In the genomic region with DNA sequence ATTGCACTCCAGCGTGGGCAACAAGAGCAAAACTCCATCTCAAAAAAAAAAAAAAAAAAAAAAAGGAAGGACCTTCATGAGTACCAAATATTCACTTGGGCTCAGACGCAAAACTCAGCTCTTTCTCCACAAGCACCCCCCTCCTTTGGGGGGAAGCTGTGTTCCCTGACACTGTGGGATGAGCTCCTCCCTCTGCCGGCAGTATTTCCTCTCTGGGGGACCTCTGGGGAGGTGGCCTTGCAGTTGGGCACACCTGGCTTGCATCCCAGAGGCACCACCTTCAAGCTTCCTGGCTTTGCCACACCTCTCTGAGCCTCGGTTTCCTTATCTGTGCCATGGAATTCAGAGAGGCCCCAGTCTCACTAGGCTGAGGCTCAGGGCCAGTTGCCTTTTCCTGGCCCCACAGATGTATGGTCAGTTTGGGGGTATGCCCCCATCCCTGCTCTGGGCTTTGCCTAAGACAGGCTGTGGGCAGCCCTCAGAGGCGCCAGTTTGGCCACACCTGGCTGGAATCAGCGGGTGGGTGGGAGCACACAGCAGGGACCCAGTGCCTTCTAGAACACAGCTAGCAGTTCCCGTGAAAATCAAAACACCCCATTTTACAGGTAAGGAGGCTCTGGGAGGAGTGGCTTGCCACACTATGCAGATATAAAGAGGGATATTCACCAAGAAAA, we compare ENCODE assay signal across 10 cellular contexts.
DNase-seq lines count a peak whose midpoint lies in the region; ATAC-seq and TF ChIP-seq lines count a peak whose summit lies in the region.
"Had no signal": no experiment of that assay in that cellular context is flagged by ENCODE, and none has a peak within 500 bp of the region (broad histone marks: within the 10 kb centered on the region; RNA-seq: fewer than 3 reads in every experiment).

No MANE protein-coding gene starts in this region.

- POLR2A ChIA-PET in CD4-positive, alpha-beta memory T cell (lab: Charles Lee; ENCODE audit: partially characterized antibody) = interaction anchor here (1.1 kb wide), 1 partner anchor 15 kb away, joined by 3 read pairs; no protein-coding TSS in a partner anchor
- POLR2A ChIA-PET in WTC11 (lab: Charles Lee) = interaction anchor here (0.7 to 1.8 kb wide), 7 partner anchors 15 to 261 kb away, joined by 3 to 8 read pairs (median 4); a partner anchor contains a TSS

- no peak for TF ChIP-seq POLR2A in gastrocnemius medialis (IDR thresholded peaks at IDR 0.05)

- H3K4me1 ChIP-seq in CD4-positive, alpha-beta memory T cell (ENCODE audit: insufficient read depth, low read length) = peaks cover 7% of the 10 kb centered on the region
- peaks cover 14 to 19% of the 10 kb centered on the region in 2 donors for H3K4me1 ChIP-seq in gastrocnemius medialis

- ATAC-seq in WTC11 (no peak), gastrocnemius medialis (peak in 1 of 2 donors; percentile 42)

- peaks cover 0 to 5% of the 10 kb centered on the region in 2 donors for H3K36me3 Mint-ChIP-seq in CD4-positive, alpha-beta memory T cell
- peaks cover 5% of the 10 kb centered on the region; the same call in 1 of the 2 replicates for H3K36me3 Mint-ChIP-seq in WTC11
- H3K36me3 Mint-ChIP-seq in immature natural killer cell = peaks cover 0 to 5% (median 0%) of the 10 kb centered on the region in 3 donors

- H3K27me3 ChIP-seq in CD4-positive, alpha-beta memory T cell (ENCODE audit: insufficient read depth, low read length) = no peaks in the 10 kb centered on the region
- H3K27me3 ChIP-seq in gastrocnemius medialis = peaks cover 3 to 10% (median 8%) of the 10 kb centered on the region in 3 donors

- H3K4me1 Mint-ChIP-seq in CD4-positive, alpha-beta memory T cell = peaks cover 0 to 13% (median 6%) of the 10 kb centered on the region in 4 donors
- H3K4me1 Mint-ChIP-seq in WTC11 (peaks cover 43% of the 10 kb centered on the region), immature natural killer cell (peaks cover 12 to 15% of the 10 kb centered on the region in 2 donors)

- H3K9me3 Mint-ChIP-seq in CD4-positive, alpha-beta memory T cell = peaks cover 0 to 10% (median 6%) of the 10 kb centered on the region in 8 donors
- H3K9me3 Mint-ChIP-seq in WTC11 = peaks cover 9% of the 10 kb centered on the region
- peaks cover 0 to 6% (median 2%) of the 10 kb centered on the region in 6 donors for H3K9me3 Mint-ChIP-seq in immature natural killer cell

- CTCF ChIA-PET in CD4-positive, alpha-beta memory T cell (lab: Charles Lee; ENCODE audit: partially characterized antibody) = interaction anchor here (0.7 to 1.4 kb wide), 4 partner anchors 16 to 177 kb away, joined by 3 read pairs; no protein-coding TSS in a partner anchor
- CTCF ChIA-PET in WTC11 (lab: Charles Lee) = interaction anchor here (0.6 to 3.0 kb wide), 22 partner anchors 10 to 1060 kb away, joined by 3 to 27 read pairs (median 4); a partner anchor contains a TSS

- in situ Hi-C loops in gastrocnemius medialis (cut with MboI; ENCODE audit: low sequenced_read_pairs in 4 of 4) = no loop called here

- no peaks in the 10 kb centered on the region for H3K36me3 ChIP-seq in CD4-positive, alpha-beta memory T cell (ENCODE audit: insufficient read depth, low read length)
- H3K36me3 ChIP-seq in gastrocnemius medialis = no peaks in the 10 kb centered on the region

- H3K27ac Mint-ChIP-seq in CD4-positive, alpha-beta memory T cell = peak overlapping the region in 2 of 7 donors; percentile 27 to 29
- H3K27ac Mint-ChIP-seq in WTC11 = peak overlapping the region; percentile 100
- H3K27ac Mint-ChIP-seq in immature natural killer cell = no peak overlapping the region

- H3K27me3 Mint-ChIP-seq in CD4-positive, alpha-beta memory T cell = peaks cover 0 to 7% of the 10 kb centered on the region in 2 donors
- H3K27me3 Mint-ChIP-seq in WTC11 (ENCODE audit: low read depth) (0 out of 2 replicates have a peak, but pooled peaks cover 3% of the 10 kb centered on the region), immature natural killer cell (ENCODE audit: low read depth in 3 of 3) (peaks cover 3 to 10% (median 9%) of the 10 kb centered on the region in 3 donors)

- TF ChIP-seq CTCF in WTC11 (IDR thresholded peaks at IDR 0.05) (no peak), gastrocnemius medialis (IDR thresholded peaks at IDR 0.05 in 4 of 5, conservative IDR thresholded peaks at IDR 0.05 in 1 of 5) (no peak)

- peak overlapping the region in 6 of 8 donors; percentile 4 to 96 (median 57) for H3K4me3 Mint-ChIP-seq in CD4-positive, alpha-beta memory T cell
- H3K4me3 Mint-ChIP-seq in WTC11 = peak overlapping the region; percentile 61
- H3K4me3 Mint-ChIP-seq in immature natural killer cell = peak overlapping the region in 4 of 5 donors; percentile 5 to 89 (median 77)

- no peak overlapping the region for H3K4me3 ChIP-seq in CD4-positive, alpha-beta memory T cell (ENCODE audit: low read length in 2 of 2)
- H3K4me3 ChIP-seq in gastrocnemius medialis = no peak overlapping the region

- no peak for DNase-seq in CD4-positive, alpha-beta memory T cell
- DNase-seq in WTC11 (ENCODE audit: low spot score) (no peak), immature natural killer cell (no peak), gastrocnemius medialis (peak in 1 of 2 donors; percentile 30), SW 1271 (lab: John Stamatoyannopoulos, UW) (no peak), DMS153 (lab: John Stamatoyannopoulos, UW) (no peak), NCI-H1092 treated with DMSO at 0.1 percent for 48 hours (lab: John Stamatoyannopoulos, UW) (no peak)
- no peak for DNase-seq in activated effector memory CD4-positive, alpha-beta T cell treated with Interleukin-2 at 50 U/mL for 16 hours
- DNase-seq: NK-92 treated with Interleukin-12 subunit alpha and Interleukin-12 subunit beta, amount 100 ng/mL, for 24 hours; stimulated activated CD4-positive, alpha-beta T cell treated with anti-CD3 and anti-CD28 coated beads, Interleukin-2, amount 100 ng/mL, for 24 hours had no signal

- intact Hi-C loops in CD4-positive, alpha-beta memory T cell (cut with micrococcal nuclease) = loop anchor here (5.0 kb wide), 1 partner anchor 158 kb away; a partner anchor contains a TSS
- intact Hi-C loops in gastrocnemius medialis (cut with DNase I; ENCODE audit: low total_unique reads) = no loop called here

- H3K9me3 ChIP-seq in CD4-positive, alpha-beta memory T cell (ENCODE audit: control insufficient read depth in 1 of 2, low read length in 2 of 2) = no peaks in the 10 kb centered on the region
- H3K9me3 ChIP-seq in gastrocnemius medialis = no peaks in the 10 kb centered on the region

- no peak overlapping the region for H3K27ac ChIP-seq in CD4-positive, alpha-beta memory T cell (ENCODE audit: low read depth, low read length)
- H3K27ac ChIP-seq in gastrocnemius medialis = peak overlapping the region; percentile 26 to 72 (median 60)

TF ChIP-seq in WTC11, 78 proteins besides CTCF, POLR2A, EP300 and RAD21 (continues in another document):
- TF ChIP-seq ZNF423 (CRISPR knock-in tag; IDR thresholded peaks at IDR 0.05) (peak; percentile 36; the same call in 1 of the 2 replicates), MYBL2 (CRISPR knock-in tag; IDR thresholded peaks at IDR 0.05) (no peak)
- TF ChIP-seq, protein P1, sequence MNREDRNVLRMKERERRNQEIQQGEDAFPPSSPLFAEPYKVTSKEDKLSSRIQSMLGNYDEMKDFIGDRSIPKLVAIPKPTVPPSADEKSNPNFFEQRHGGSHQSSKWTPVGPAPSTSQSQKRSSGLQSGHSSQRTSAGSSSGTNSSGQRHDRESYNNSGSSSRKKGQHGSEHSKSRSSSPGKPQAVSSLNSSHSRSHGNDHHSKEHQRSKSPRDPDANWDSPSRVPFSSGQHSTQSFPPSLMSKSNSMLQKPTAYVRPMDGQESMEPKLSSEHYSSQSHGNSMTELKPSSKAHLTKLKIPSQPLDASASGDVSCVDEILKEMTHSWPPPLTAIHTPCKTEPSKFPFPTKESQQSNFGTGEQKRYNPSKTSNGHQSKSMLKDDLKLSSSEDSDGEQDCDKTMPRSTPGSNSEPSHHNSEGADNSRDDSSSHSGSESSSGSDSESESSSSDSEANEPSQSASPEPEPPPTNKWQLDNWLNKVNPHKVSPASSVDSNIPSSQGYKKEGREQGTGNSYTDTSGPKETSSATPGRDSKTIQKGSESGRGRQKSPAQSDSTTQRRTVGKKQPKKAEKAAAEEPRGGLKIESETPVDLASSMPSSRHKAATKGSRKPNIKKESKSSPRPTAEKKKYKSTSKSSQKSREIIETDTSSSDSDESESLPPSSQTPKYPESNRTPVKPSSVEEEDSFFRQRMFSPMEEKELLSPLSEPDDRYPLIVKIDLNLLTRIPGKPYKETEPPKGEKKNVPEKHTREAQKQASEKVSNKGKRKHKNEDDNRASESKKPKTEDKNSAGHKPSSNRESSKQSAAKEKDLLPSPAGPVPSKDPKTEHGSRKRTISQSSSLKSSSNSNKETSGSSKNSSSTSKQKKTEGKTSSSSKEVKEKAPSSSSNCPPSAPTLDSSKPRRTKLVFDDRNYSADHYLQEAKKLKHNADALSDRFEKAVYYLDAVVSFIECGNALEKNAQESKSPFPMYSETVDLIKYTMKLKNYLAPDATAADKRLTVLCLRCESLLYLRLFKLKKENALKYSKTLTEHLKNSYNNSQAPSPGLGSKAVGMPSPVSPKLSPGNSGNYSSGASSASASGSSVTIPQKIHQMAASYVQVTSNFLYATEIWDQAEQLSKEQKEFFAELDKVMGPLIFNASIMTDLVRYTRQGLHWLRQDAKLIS (CRISPR knock-in tag; IDR thresholded peaks at IDR 0.05; ENCODE audit: borderline replicate concordance) = no peak
- TF ChIP-seq, protein P2, sequence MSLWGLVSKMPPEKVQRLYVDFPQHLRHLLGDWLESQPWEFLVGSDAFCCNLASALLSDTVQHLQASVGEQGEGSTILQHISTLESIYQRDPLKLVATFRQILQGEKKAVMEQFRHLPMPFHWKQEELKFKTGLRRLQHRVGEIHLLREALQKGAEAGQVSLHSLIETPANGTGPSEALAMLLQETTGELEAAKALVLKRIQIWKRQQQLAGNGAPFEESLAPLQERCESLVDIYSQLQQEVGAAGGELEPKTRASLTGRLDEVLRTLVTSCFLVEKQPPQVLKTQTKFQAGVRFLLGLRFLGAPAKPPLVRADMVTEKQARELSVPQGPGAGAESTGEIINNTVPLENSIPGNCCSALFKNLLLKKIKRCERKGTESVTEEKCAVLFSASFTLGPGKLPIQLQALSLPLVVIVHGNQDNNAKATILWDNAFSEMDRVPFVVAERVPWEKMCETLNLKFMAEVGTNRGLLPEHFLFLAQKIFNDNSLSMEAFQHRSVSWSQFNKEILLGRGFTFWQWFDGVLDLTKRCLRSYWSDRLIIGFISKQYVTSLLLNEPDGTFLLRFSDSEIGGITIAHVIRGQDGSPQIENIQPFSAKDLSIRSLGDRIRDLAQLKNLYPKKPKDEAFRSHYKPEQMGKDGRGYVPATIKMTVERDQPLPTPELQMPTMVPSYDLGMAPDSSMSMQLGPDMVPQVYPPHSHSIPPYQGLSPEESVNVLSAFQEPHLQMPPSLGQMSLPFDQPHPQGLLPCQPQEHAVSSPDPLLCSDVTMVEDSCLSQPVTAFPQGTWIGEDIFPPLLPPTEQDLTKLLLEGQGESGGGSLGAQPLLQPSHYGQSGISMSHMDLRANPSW (CRISPR knock-in tag; conservative IDR thresholded peaks at IDR 0.05; ENCODE audit: low read depth) = no peak
